In the genomic region with DNA sequence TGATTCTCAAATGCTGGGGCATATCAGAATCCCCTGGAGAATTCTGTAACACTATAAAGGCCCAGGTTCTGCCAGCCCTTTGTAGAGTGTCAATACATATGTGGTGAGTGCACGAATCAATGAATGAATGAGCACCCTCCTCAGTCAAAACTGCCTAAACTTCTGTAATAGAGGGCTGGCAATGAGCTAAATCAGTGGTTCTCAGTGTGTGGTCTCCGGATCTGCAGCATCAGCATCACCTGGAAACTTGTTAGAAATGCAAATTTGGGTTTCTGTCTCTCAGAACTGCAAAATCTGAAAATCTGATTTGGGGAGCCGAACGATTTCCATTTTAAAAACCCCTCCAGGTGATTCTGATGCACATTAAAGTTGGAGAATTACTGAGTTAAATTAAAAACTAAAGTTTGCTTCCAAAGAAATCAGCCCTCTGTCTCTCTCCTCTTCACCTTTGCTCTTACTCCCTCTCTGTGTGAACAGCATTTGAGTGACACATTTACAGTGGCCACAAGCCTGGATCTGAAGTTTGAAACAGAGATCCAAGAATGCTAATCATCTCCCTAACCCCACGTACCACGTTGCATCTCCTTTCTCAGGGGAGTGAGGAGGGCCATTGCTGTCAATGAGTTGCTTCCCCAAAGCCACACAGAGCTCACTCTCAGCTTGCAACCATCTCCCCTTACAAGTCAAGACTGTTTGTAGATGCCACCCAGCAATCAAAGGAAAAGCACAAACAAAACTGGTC, we compare ENCODE assay signal across 29 cellular contexts.
"Had no signal": no experiment of that assay in that cellular context is flagged by ENCODE, and none has a peak within 500 bp of the region (broad histone marks: within the 10 kb centered on the region; RNA-seq: fewer than 3 reads in every experiment).

No MANE protein-coding gene starts in this region.

- ATAC-seq: activated CD8-positive, alpha-beta T cell treated with anti-CD3 and anti-CD28 coated beads for 36 hours; activated T-cell treated with anti-CD3 and anti-CD28 coated beads, Interleukin-2, amount 50 U/mL, for 72 hours; activated T-helper 17 cell treated with anti-CD3 and anti-CD28 coated beads, Interleukin-2, amount 50 U/mL, for 72 hours had no signal

- H3K9me3 ChIP-seq: ascending aorta had no signal

- H3K27ac ChIP-seq: ascending aorta, cardiac muscle cell, VCaP had no signal

- H3K4me3 ChIP-seq: ascending aorta, cardiac muscle cell had no signal

- DNase-seq: activated CD4-positive, alpha-beta T cell treated with anti-CD3 and anti-CD28 coated beads for 1 hour; activated CD4-positive, alpha-beta T cell treated with anti-CD3 and anti-CD28 coated beads for 48 hours; activated CD4-positive, CD25-positive, alpha-beta regulatory T cell; activated CD8-positive, alpha-beta T cell treated with anti-CD3 and anti-CD28 coated beads for 36 hours; activated effector memory CD4-positive, alpha-beta T cell treated with anti-CD3 and anti-CD28 coated beads, Interleukin-2, amount 50 U/mL, for 16 hours; activated naive CD4-positive, alpha-beta T cell; activated naive CD4-positive, alpha-beta T cell treated with anti-CD3 and anti-CD28 coated beads, Interleukin-2, amount 50 U/mL, for 16 hours; activated naive CD8-positive, alpha-beta T cell treated with anti-CD3 and anti-CD28 coated beads for 36 hours; activated T-cell treated with anti-CD3 and anti-CD28 coated beads, Interleukin-2, amount 50 U/mL, for 1 hour; activated T-cell treated with anti-CD3 and anti-CD28 coated beads, Interleukin-2, amount 50 U/mL, for 72 hours; amygdala; NCI-H1048; NCI-H1105 treated with DMSO at 0.1 percent for 48 hours; NCI-H1436; NCI-H1694; NCI-H2029; NCI-H345; NCI-H526; NCI-H748 treated with DMSO at 0.1 percent for 48 hours; OCI-M1; Right ventricle myocardium superior; SW 1271; T-helper 1 cell; T-helper 2 cell; T-helper 9 cell had no signal

- H3K27me3 ChIP-seq: ascending aorta, cardiac muscle cell had no signal

- H3K36me3 ChIP-seq: cardiac muscle cell had no signal
